ENCODE assay signal across 17 cellular contexts in the genomic region with DNA sequence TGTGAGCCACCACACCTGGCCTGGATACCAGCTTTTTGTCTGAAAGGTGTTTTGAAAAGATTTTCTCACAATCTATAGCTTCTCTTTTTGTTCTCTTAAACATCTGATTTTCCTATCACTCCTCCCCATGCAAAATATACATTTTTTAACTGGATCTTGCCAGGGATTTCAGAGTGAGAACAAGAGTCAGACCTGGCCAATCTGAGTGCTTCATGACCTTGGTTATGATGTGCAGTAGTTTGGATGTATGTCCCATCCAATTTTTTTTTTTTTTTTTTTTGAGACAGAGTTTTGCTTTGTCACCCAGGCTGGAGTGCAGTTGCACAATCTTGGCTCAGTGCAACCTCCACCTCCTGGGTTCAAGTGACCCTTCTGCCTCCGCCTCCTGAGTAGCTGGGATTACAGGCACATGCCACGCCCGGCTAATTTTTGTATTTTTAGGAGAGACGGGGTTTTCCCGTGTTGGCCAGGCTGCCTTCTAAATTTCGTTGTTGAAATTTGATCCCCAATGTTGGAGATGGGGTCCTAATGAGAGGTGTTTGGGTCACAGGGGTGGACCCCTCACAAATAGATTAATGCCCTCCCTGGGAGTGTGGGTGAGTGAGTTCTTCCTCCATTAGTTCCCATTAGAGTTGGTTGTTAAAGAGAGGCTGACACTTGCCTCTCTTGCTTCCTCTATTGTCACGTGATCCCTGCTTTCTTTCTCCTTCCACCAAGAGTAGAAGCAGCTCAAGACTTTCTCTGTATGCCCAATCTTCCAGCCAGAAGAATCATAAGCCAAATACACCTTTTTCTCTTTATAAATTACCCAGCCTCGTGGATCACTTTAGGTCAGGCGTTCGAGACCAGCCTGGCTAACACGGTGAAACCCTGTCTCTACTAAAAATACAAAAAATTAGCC. TPM values are rescaled to one million over a fixed set of nuclear protein-coding genes. Genes with fewer than 3 reads are reported as not detected.
"Had no signal": no experiment of that assay in that cellular context is flagged by ENCODE, and none has a peak within 500 bp of the region (broad histone marks: within the 10 kb centered on the region; RNA-seq: fewer than 3 reads in every experiment).

No MANE protein-coding gene starts in this region.

RNA-seq across cellular contexts. Expression of a gene that starts 26.9 kb away (rescaled TPM):
- total RNA-seq: activated CD4-positive, alpha-beta memory T cell treated with anti-CD3 and anti-CD28 coated beads for 36 hours; activated CD4-positive, alpha-beta T cell treated with anti-CD3 and anti-CD28 coated beads, Interleukin-2, amount 10 ng/mL, durations not matched to agents 24 days and 14 days; activated CD8-positive, alpha-beta memory T cell treated with anti-CD3 and anti-CD28 coated beads, Interleukin-2, amount 10 ng/mL, durations not matched to agents 7 days and 5 days; activated CD8-positive, alpha-beta T cell treated with anti-CD3 and anti-CD28 coated beads, Interleukin-2, amount 10 ng/mL, durations not matched to agents 7 days and 5 days; activated naive CD4-positive, alpha-beta T cell treated with anti-CD3 and anti-CD28 coated beads for 36 hours; activated T-helper 1 cell treated with anti-CD3 and anti-CD28 coated beads, Interleukin-12 subunit alpha, Interleukin-12 subunit beta, Interleukin-2, Interleukin-4 antibody, amounts not matched to agents 30 ng/mL and 10 ng/mL and 1 ng/mL, durations not matched to agents 14 hours and 24 hours and 36 hours; activated T-helper 2 cell treated with anti-CD3 and anti-CD28 coated beads, Interferon-gamma antibody, Interleukin-2, Interleukin-4, amounts not matched to agents 10 μg/mL and 5 μg/mL and 100 μg/mL, durations not matched to agents 14 hours and 24 hours and 36 hours; foreskin keratinocyte; T-helper 2 cell treated with Interferon-gamma antibody and Interleukin-4, amounts not matched to agents 100 ng/mL and 5 ng/mL, for 36 hours had no signal
- polyA plus RNA-seq: aorta, foreskin keratinocyte had no signal

RNA-seq across cellular contexts. Expression of a gene that starts 36.5 kb away (rescaled TPM):
- total RNA-seq: activated CD8-positive, alpha-beta T cell treated with anti-CD3 and anti-CD28 coated beads, Interleukin-2, amount 10 ng/mL, durations not matched to agents 7 days and 5 days; activated T-helper 1 cell treated with anti-CD3 and anti-CD28 coated beads, Interleukin-12 subunit alpha, Interleukin-12 subunit beta, Interleukin-2, Interleukin-4 antibody, amounts not matched to agents 30 ng/mL and 10 ng/mL and 1 ng/mL, durations not matched to agents 14 hours and 24 hours and 36 hours; activated T-helper 2 cell treated with anti-CD3 and anti-CD28 coated beads, Interferon-gamma antibody, Interleukin-2, Interleukin-4, amounts not matched to agents 10 μg/mL and 5 μg/mL and 100 μg/mL, durations not matched to agents 14 hours and 24 hours and 36 hours; aorta; body of pancreas; dermis blood vessel endothelial cell; foreskin keratinocyte; gastrocnemius medialis; T-helper 2 cell treated with Interferon-gamma antibody and Interleukin-4, amounts not matched to agents 100 ng/mL and 5 ng/mL, for 36 hours had no signal
- polyA plus RNA-seq: aorta, heart left ventricle had no signal

RNA-seq across cellular contexts. Expression of a gene that starts 44.5 kb away (rescaled TPM):
- total RNA-seq: activated CD4-positive, alpha-beta memory T cell treated with anti-CD3 and anti-CD28 coated beads for 36 hours; activated CD4-positive, alpha-beta T cell treated with anti-CD3 and anti-CD28 coated beads for 36 hours; activated CD8-positive, alpha-beta memory T cell treated with anti-CD3 and anti-CD28 coated beads for 36 hours; activated CD8-positive, alpha-beta memory T cell treated with anti-CD3 and anti-CD28 coated beads, Interleukin-2, amount 10 ng/mL, durations not matched to agents 7 days and 5 days; activated CD8-positive, alpha-beta T cell treated with anti-CD3 and anti-CD28 coated beads, Interleukin-2, amount 10 ng/mL, durations not matched to agents 7 days and 5 days; activated naive CD4-positive, alpha-beta T cell treated with anti-CD3 and anti-CD28 coated beads for 36 hours; activated naive CD8-positive, alpha-beta T cell treated with anti-CD3 and anti-CD28 coated beads for 36 hours; activated T-helper 2 cell treated with anti-CD3 and anti-CD28 coated beads, Interferon-gamma antibody, Interleukin-2, Interleukin-4, amounts not matched to agents 10 μg/mL and 5 μg/mL and 100 μg/mL, durations not matched to agents 14 hours and 24 hours and 36 hours; foreskin keratinocyte; T-helper 2 cell treated with Interferon-gamma antibody and Interleukin-4, amounts not matched to agents 100 ng/mL and 5 ng/mL, for 36 hours had no signal
- polyA plus RNA-seq: foreskin keratinocyte had no signal
